ENCODE assay signal across 21 cellular contexts in genomic region chr9:129385615-129385934, GRCh38.
DNase-seq lines count a peak whose midpoint lies in the region; ATAC-seq and TF ChIP-seq lines count a peak whose summit lies in the region.
"Had no signal": no experiment of that assay in that cellular context is flagged by ENCODE, and none has a peak within 500 bp of the region (broad histone marks: within the 10 kb centered on the region; RNA-seq: fewer than 3 reads in every experiment).

No MANE protein-coding gene starts in this region.

- TF ChIP-seq EP300 in stomach (IDR thresholded peaks at IDR 0.05) = no peak

- peak; percentile 5 for DNase-seq in activated CD8-positive, alpha-beta memory T cell treated with anti-CD3 and anti-CD28 coated beads, Interleukin-2, amount 50 U/mL, for 4 hours
- no peak for DNase-seq in activated CD8-positive, alpha-beta memory T cell treated with anti-CD3 and anti-CD28 coated beads, Interleukin-2, amount 10 ng/mL, durations not matched to agents 7 days and 5 days
- DNase-seq in HCT116 (ENCODE audit: low read depth, low spot score) (no peak), trophoblast cell (no peak), NCI-H524 treated with DMSO at 0.1 percent for 48 hours (lab: John Stamatoyannopoulos, UW) (no peak), stomach (no peak), T-helper 2 cell (no peak)
- DNase-seq in central memory CD8-positive, alpha-beta T cell (ENCODE audit: low spot score in 2 of 2) = no peak
- DNase-seq: activated CD4-positive, alpha-beta T cell treated with anti-CD3 and anti-CD28 coated beads, Interleukin-2, amount 50 U/mL, for 1 hour; activated T-cell treated with anti-CD3 and anti-CD28 coated beads, Interleukin-2, amount 50 U/mL, for 4 hours; brain microvascular endothelial cell; colonic mucosa; left colon; midbrain; NCI-H1694; SHP77 treated with DMSO at 0.1 percent for 48 hours had no signal

- ATAC-seq in activated CD8-positive, alpha-beta memory T cell treated with anti-CD3 and anti-CD28 coated beads, Interleukin-2, amount 10 ng/mL, durations not matched to agents 7 days and 5 days = no peak
- ATAC-seq in HCT116 = no peak
- ATAC-seq in central memory CD8-positive, alpha-beta T cell (replicated peaks; ENCODE audit: extremely low read depth, poor library complexity, severe bottlenecking) = no peak
- ATAC-seq: activated T-cell treated with anti-CD3 and anti-CD28 coated beads, Interleukin-2, amount 50 U/mL, for 4 hours; GM23338; left colon had no signal

- H3K4me3 ChIP-seq in HCT116 (replicated peaks in 1 of 2; ENCODE audit: low read depth in 1 of 2, low read length in 2 of 2) (no peak overlapping the region), trophoblast cell (ENCODE audit: low read depth, low read length) (no peak overlapping the region), stomach (no peak overlapping the region)
- H3K4me3 ChIP-seq: colonic mucosa, GM23338, suprapubic skin, vagina had no signal

- no peaks in the 10 kb centered on the region for H3K79me2 ChIP-seq in HCT116 (ENCODE audit: insufficient read depth, low read length)
- H3K79me2 ChIP-seq in trophoblast cell (ENCODE audit: control insufficient read depth, insufficient read depth, low read length, poor library complexity) = peaks cover 7% of the 10 kb centered on the region

- H3K36me3 ChIP-seq in HCT116 (ENCODE audit: control insufficient read depth in 1 of 2, insufficient read depth in 2 of 2, low read length in 2 of 2) = no peaks in the 10 kb centered on the region
- no peaks in the 10 kb centered on the region for H3K36me3 ChIP-seq in trophoblast cell (ENCODE audit: control insufficient read depth in 1 of 2, insufficient read depth in 2 of 2, low read length in 2 of 2)
- H3K36me3 ChIP-seq in stomach = no peaks in the 10 kb centered on the region
- H3K36me3 ChIP-seq: brain microvascular endothelial cell, colonic mucosa, suprapubic skin, vagina had no signal

- no peak for TF ChIP-seq RAD21 in HCT116 (IDR thresholded peaks at IDR 0.05; ENCODE audit: low read depth)

- H3K4me1 ChIP-seq in HCT116 (ENCODE audit: control insufficient read depth in 1 of 2, insufficient read depth in 2 of 2, low read length in 2 of 2) (peaks cover 58 to 62% of the 10 kb centered on the region in 2 experiments), trophoblast cell (ENCODE audit: control insufficient read depth in 1 of 2, insufficient read depth in 2 of 2, low read length in 2 of 2) (peaks cover 26 to 31% of the 10 kb centered on the region in 2 experiments), stomach (peaks cover 13 to 35% (median 22%) of the 10 kb centered on the region in 4 donors)

- no peak overlapping the region for H2BK12ac ChIP-seq in trophoblast cell (ENCODE audit: low read length)

- CTCF ChIA-PET in activated CD8-positive, alpha-beta memory T cell treated with anti-CD3 and anti-CD28 coated beads, Interleukin-2, amount 10 ng/mL, durations not matched to agents 7 days and 5 days (lab: Charles Lee) = no interaction called here
- CTCF ChIA-PET in HCT116 (lab: Charles Lee) = no interaction called here

- POLR2A ChIA-PET in HCT116 (lab: Charles Lee) = no interaction called here

- H3K36me3 Mint-ChIP-seq in activated CD8-positive, alpha-beta memory T cell treated with anti-CD3 and anti-CD28 coated beads, Interleukin-2, amount 10 ng/mL, durations not matched to agents 7 days and 5 days = no peaks in the 10 kb centered on the region
- peaks cover 5% of the 10 kb centered on the region for H3K36me3 Mint-ChIP-seq in central memory CD8-positive, alpha-beta T cell (ENCODE audit: insufficient read depth)

- BruUV-seq in HCT116 (replicated peaks; lab: Mats Ljungman, UMichigan) = no TSS peak

- no peaks in the 10 kb centered on the region for H3K27me3 ChIP-seq in HCT116 (ENCODE audit: insufficient read depth, low read length)
- H3K27me3 ChIP-seq in trophoblast cell (ENCODE audit: insufficient read depth, low read length) = no peaks in the 10 kb centered on the region
- no peaks in the 10 kb centered on the region for H3K27me3 ChIP-seq in stomach
- H3K27me3 ChIP-seq: brain microvascular endothelial cell, colonic mucosa, suprapubic skin, vagina had no signal

- H3K9me3 Mint-ChIP-seq in activated CD8-positive, alpha-beta memory T cell treated with anti-CD3 and anti-CD28 coated beads, Interleukin-2, amount 10 ng/mL, durations not matched to agents 7 days and 5 days (ENCODE audit: low read depth) = no peaks in the 10 kb centered on the region
- H3K9me3 Mint-ChIP-seq in central memory CD8-positive, alpha-beta T cell = no peaks in the 10 kb centered on the region
- H3K9me3 Mint-ChIP-seq: activated T-cell treated with anti-CD3 and anti-CD28 coated beads, Interleukin-2, amount 50 U/mL, for 4 hours; GM23338 had no signal

- H3K9ac ChIP-seq in HCT116 (ENCODE audit: low read length) (no peak overlapping the region), trophoblast cell (ENCODE audit: low read length) (no peak overlapping the region)

- H3K79me1 ChIP-seq in trophoblast cell (ENCODE audit: low read length) = peaks cover 27% of the 10 kb centered on the region

- TF ChIP-seq POLR2A in HCT116 (IDR thresholded peaks at IDR 0.05; ENCODE audit: borderline replicate concordance, extremely low read depth, insufficient read depth, insufficient read length) = no peak
- no peak for TF ChIP-seq POLR2A in stomach (IDR thresholded peaks at IDR 0.05)

- no peaks in the 10 kb centered on the region for H4K20me1 ChIP-seq in HCT116 (ENCODE audit: insufficient read depth)

- no peak overlapping the region for H3K23ac ChIP-seq in trophoblast cell (ENCODE audit: low read length)

- no peak overlapping the region for H2BK120ac ChIP-seq in trophoblast cell (ENCODE audit: insufficient read depth, low read length, poor library complexity)

- no peak overlapping the region for H3K27ac Mint-ChIP-seq in activated CD8-positive, alpha-beta memory T cell treated with anti-CD3 and anti-CD28 coated beads, Interleukin-2, amount 10 ng/mL, durations not matched to agents 7 days and 5 days
- peak overlapping the region; percentile 89 for H3K27ac Mint-ChIP-seq in central memory CD8-positive, alpha-beta T cell (ENCODE audit: low read depth)
- H3K27ac Mint-ChIP-seq: GM23338 had no signal

- H3K4me3 Mint-ChIP-seq in activated CD8-positive, alpha-beta memory T cell treated with anti-CD3 and anti-CD28 coated beads, Interleukin-2, amount 10 ng/mL, durations not matched to agents 7 days and 5 days = no peak overlapping the region
- H3K4me3 Mint-ChIP-seq in central memory CD8-positive, alpha-beta T cell = peak overlapping the region; percentile 76

- H2AFZ ChIP-seq in HCT116 (ENCODE audit: low read depth, low read length, poor library complexity, severe bottlenecking) (no peak overlapping the region), trophoblast cell (ENCODE audit: insufficient read depth, low read length, poor library complexity) (no peak overlapping the region)
- H2AFZ ChIP-seq: GM23338 had no signal

- RAD21 ChIA-PET in HCT116 (lab: Charles Lee; ENCODE audit: low non-redundant PET in 1 of 2, low total read pairs in 2 of 2, uncharacterized antibody in 2 of 2, unreplicated experiment in 2 of 2) = no interaction called here

- H4K91ac ChIP-seq in trophoblast cell (ENCODE audit: low read depth, low read length) = peak overlapping the region; percentile 25

- no peak overlapping the region for H3K14ac ChIP-seq in trophoblast cell (ENCODE audit: low read length)

- H3K4me2 ChIP-seq in HCT116 (ENCODE audit: low read length) = 0 out of 2 replicates have a peak overlapping the region, but pooled peaks have one; percentile 36
- H3K4me2 ChIP-seq in trophoblast cell (ENCODE audit: low read length) = no peak overlapping the region
- H3K4me2 ChIP-seq: GM23338 had no signal

- TF ChIP-seq CTCF in HCT116 (IDR thresholded peaks at IDR 0.05 in 2 of 3, conservative IDR thresholded peaks at IDR 0.05 in 1 of 3; ENCODE audit: borderline replicate concordance in 1 of 3, insufficient read depth in 1 of 3, low read depth in 2 of 3, low read length in 2 of 3) = no peak
- no peak for TF ChIP-seq CTCF in stomach (IDR thresholded peaks at IDR 0.05)

- no peak overlapping the region for H3K18ac ChIP-seq in trophoblast cell (ENCODE audit: low read length)

- H3K27me3 Mint-ChIP-seq in activated CD8-positive, alpha-beta memory T cell treated with anti-CD3 and anti-CD28 coated beads, Interleukin-2, amount 10 ng/mL, durations not matched to agents 7 days and 5 days = peaks cover 7% of the 10 kb centered on the region
- no peaks in the 10 kb centered on the region for H3K27me3 Mint-ChIP-seq in central memory CD8-positive, alpha-beta T cell

- no peak overlapping the region for H3K4ac ChIP-seq in trophoblast cell (ENCODE audit: low read depth, low read length)

- H3K27ac ChIP-seq in HCT116 (ENCODE audit: low read depth, low read length) (peak overlapping the region; percentile 37; the same call in 1 of the 2 replicates), trophoblast cell (ENCODE audit: low read depth, low read length) (no peak overlapping the region), stomach (no peak overlapping the region)
- H3K27ac ChIP-seq: brain microvascular endothelial cell, C4-2B, colonic mucosa, HL-60, suprapubic skin had no signal

- no peaks in the 10 kb centered on the region for H3K9me3 ChIP-seq in HCT116 (ENCODE audit: control insufficient read depth in 1 of 2, insufficient read depth in 1 of 2, low read depth in 1 of 2, low read length in 2 of 2)
- H3K9me3 ChIP-seq in trophoblast cell (ENCODE audit: insufficient read depth, low read depth, low read length) = peaks cover 2% of the 10 kb centered on the region
- no peaks in the 10 kb centered on the region for H3K9me3 ChIP-seq in stomach
- H3K9me3 ChIP-seq: colonic mucosa, suprapubic skin, vagina had no signal

- no peak overlapping the region for H4K8ac ChIP-seq in trophoblast cell (ENCODE audit: low read depth, low read length)

- intact Hi-C loops in HCT116 (cut with micrococcal nuclease) (no loop called here), stomach (cut with DNase I; ENCODE audit: low total_unique reads) (no loop called here)

- H2AK5ac ChIP-seq in trophoblast cell (ENCODE audit: low read length) = no peak overlapping the region

- H3K9me2 ChIP-seq in HCT116 (ENCODE audit: insufficient read depth) = no peaks in the 10 kb centered on the region

- H4K12ac ChIP-seq in trophoblast cell (ENCODE audit: low read depth, low read length) = no peak overlapping the region

- H2BK5ac ChIP-seq in trophoblast cell (ENCODE audit: low read depth, low read length, poor library complexity) = no peak overlapping the region

- peaks cover 9% of the 10 kb centered on the region for H3K4me1 Mint-ChIP-seq in activated CD8-positive, alpha-beta memory T cell treated with anti-CD3 and anti-CD28 coated beads, Interleukin-2, amount 10 ng/mL, durations not matched to agents 7 days and 5 days
- H3K4me1 Mint-ChIP-seq in central memory CD8-positive, alpha-beta T cell = no peaks in the 10 kb centered on the region

- no CpG with 5 or more reads among the region's 1 CpG for WGBS in trophoblast cell (ENCODE audit: extremely low coverage, insufficient coverage, insufficient read length)
- WGBS in stomach, 5 donors = 95 to 100% (median 100%) methylated on average over 1 of the region's 1 CpG

TF ChIP-seq in HCT116, 20 proteins besides CTCF, POLR2A, EP300 and RAD21 (continues in another document):
- TF ChIP-seq YY1 (IDR thresholded peaks at IDR 0.05; ENCODE audit: extremely low read depth, insufficient replicate concordance, low read depth, low read length) (no peak), EZH2phosphoT487 (IDR thresholded peaks at IDR 0.05; ENCODE audit: borderline replicate concordance) (no peak), TCF7L2 (IDR thresholded peaks at IDR 0.05; ENCODE audit: borderline replicate concordance, extremely low read depth, insufficient read depth, insufficient read length) (no peak)
